In genomic region chr15:99755692-99756409, GRCh38 we compare ENCODE assay signal across 8 cellular contexts. TPM values are rescaled to one million over a fixed set of nuclear protein-coding genes. Genes with fewer than 3 reads are reported as not detected.
DNase-seq lines count a peak whose midpoint lies in the region; ATAC-seq lines count a peak whose summit lies in the region.

No MANE protein-coding gene starts in this region.

- H3K9me3 ChIP-seq in GM23248 (ENCODE audit: low read depth) = no peaks in the 10 kb centered on the region

- no peak overlapping the region for H2AFZ ChIP-seq in GM23248

- DNase-seq in NK-92 treated with Interleukin-12 subunit alpha and Interleukin-12 subunit beta, amount 100 ng/mL, for 24 hours (lab: John Stamatoyannopoulos, UW) = peak; percentile 16
- DNase-seq in NK-92 (lab: John Stamatoyannopoulos, UW; ENCODE audit: unreplicated experiment) (no peak), GM23248 (peak; percentile 76), OCI-M1 (lab: John Stamatoyannopoulos, UW) (peak; percentile 85), cardiac septum (ENCODE audit: low spot score) (peak; percentile 78), pulmonary artery endothelial cell (ENCODE audit: low read depth, low spot score) (peak; percentile 17)
- peak; percentile 63 for DNase-seq in Jurkat, Clone E6-1 (ENCODE audit: low read depth, low spot score)
- peak in 1 of 2 donors; percentile 33 for DNase-seq in activated naive CD4-positive, alpha-beta T cell treated with anti-CD3 and anti-CD28 coated beads, Interleukin-2, amount 50 U/mL, for 72 hours (ENCODE audit: low spot score in 2 of 2)

- H3K27ac ChIP-seq in GM23248 = no peak overlapping the region

- no peaks in the 10 kb centered on the region for H3K79me2 ChIP-seq in GM23248 (ENCODE audit: insufficient read depth)

- no peak overlapping the region for H3K4me3 ChIP-seq in GM23248
- H3K4me3 ChIP-seq in Jurkat, Clone E6-1 (ENCODE audit: low read length) = no peak overlapping the region

- no peaks in the 10 kb centered on the region for H3F3A ChIP-seq in GM23248 (ENCODE audit: insufficient read depth)

- H3K9me3 Mint-ChIP-seq in activated naive CD4-positive, alpha-beta T cell treated with anti-CD3 and anti-CD28 coated beads, Interleukin-2, amount 50 U/mL, for 72 hours = no peaks in the 10 kb centered on the region

- peak; percentile 80 to 81 for ATAC-seq in activated naive CD4-positive, alpha-beta T cell treated with anti-CD3 and anti-CD28 coated beads, Interleukin-2, amount 50 U/mL, for 72 hours

- no peak overlapping the region for H3K9ac ChIP-seq in GM23248

- H3K9me2 ChIP-seq in GM23248 (ENCODE audit: insufficient read depth) = no peaks in the 10 kb centered on the region

- H3K36me3 ChIP-seq in GM23248 (ENCODE audit: low read depth) = no peaks in the 10 kb centered on the region

- in situ Hi-C loops in GM23248 (cut with MboI) = no loop called here

- H3K27ac Mint-ChIP-seq in activated naive CD4-positive, alpha-beta T cell treated with anti-CD3 and anti-CD28 coated beads, Interleukin-2, amount 50 U/mL, for 72 hours = no peak overlapping the region

- intact Hi-C loops in cardiac septum (cut with DNase I) = loop anchor here (2.0 kb wide), 1 partner anchor 483 kb away; no protein-coding TSS in a partner anchor

- H3K4me1 ChIP-seq in GM23248 (ENCODE audit: insufficient read depth) = no peaks in the 10 kb centered on the region

- WGBS in GM23248 (ENCODE audit: low coverage in 1 of 2, low lambda C conversion rate in 2 of 2, missing lambda C conversion rate in 2 of 2), 2 experiments = 10 to 12% methylated on average over 7 of the region's 7 CpGs

- H3K4me2 ChIP-seq in GM23248 (ENCODE audit: unreplicated experiment) = no peak overlapping the region

- no peaks in the 10 kb centered on the region for H3K27me3 ChIP-seq in GM23248 (replicated peaks; ENCODE audit: insufficient read depth)

- no peaks in the 10 kb centered on the region for H3K36me3 Mint-ChIP-seq in activated naive CD4-positive, alpha-beta T cell treated with anti-CD3 and anti-CD28 coated beads, Interleukin-2, amount 50 U/mL, for 72 hours

- no peaks in the 10 kb centered on the region for H4K20me1 ChIP-seq in GM23248 (ENCODE audit: insufficient read depth)

RNA-seq across cellular contexts. Expression of gene LYSMD4, which starts 22.6 kb away (rescaled TPM):
- total RNA-seq in GM23248 (2014; rRNA removed; shearing (Covaris generic)) = 3.2 and 8.1 TPM in 2 replicates
- polyA plus RNA-seq in GM23248 (2016; fragmentation: Nextera tagmentation; extraction: Ambion mirVana) = 4.8 and 5.2 TPM in 2 replicates
- polyA plus RNA-seq in Jurkat, Clone E6-1 (2012; ENCODE audit: insufficient read depth, insufficient read length) = 11.7 TPM
- total RNA-seq in activated naive CD4-positive, alpha-beta T cell treated with anti-CD3 and anti-CD28 coated beads, Interleukin-2, amount 50 U/mL, for 72 hours = 1 to 10 TPM; 5.8 to 7.3 TPM
- total RNA-seq in cardiac septum (12.7 TPM), pulmonary artery endothelial cell (8.1 and 9.2 TPM in 2 replicates)
